8 cellular contexts compared by ENCODE assay signal in genomic region chr1:26696191-26696644, GRCh38. TPM values are rescaled to one million over a fixed set of nuclear protein-coding genes. Genes with fewer than 3 reads are reported as not detected.
DNase-seq lines count a peak whose midpoint lies in the region; ATAC-seq and TF ChIP-seq lines count a peak whose summit lies in the region.

No MANE protein-coding gene starts in this region.

- ATAC-seq in heart right ventricle: peak in 3 of 8 donors; percentile 0 to 3 (median 1)
- no peak for ATAC-seq in HG03280 (IDR thresholded peaks at IDR 0.05; ENCODE audit: unreplicated experiment)

- H3K27ac ChIP-seq in heart right ventricle (peak overlapping the region; percentile 93 to 99 (median 98)), skin epidermis (peak overlapping the region; percentile 85 to 100 (median 98))

- H3K4me1 ChIP-seq in heart right ventricle: peaks cover 17 to 73% (median 58%) of the 10 kb centered on the region in 9 donors

- no peaks in the 10 kb centered on the region for H3K27me3 ChIP-seq in heart right ventricle

- DNase-seq in NCI-H146 (lab: John Stamatoyannopoulos, UW) (peak; percentile 45), NCI-H146 treated with DMSO at 0.1 percent for 48 hours (lab: John Stamatoyannopoulos, UW; ENCODE audit: unreplicated experiment) (no peak), heart right ventricle (peak in 1 of 2 donors; percentile 46), posterior vena cava (ENCODE audit: low spot score) (no peak), GM19238 (ENCODE audit: insufficient read length, low spot score) (no peak)
- DNase-seq in activated CD4-positive, alpha-beta T cell treated with anti-CD3 and anti-CD28 coated beads, Interleukin-2, amount 10 ng/mL, durations not matched to agents 24 days and 14 days: peak; percentile 75

- intact Hi-C loops in activated CD4-positive, alpha-beta T cell treated with anti-CD3 and anti-CD28 coated beads, Interleukin-2, amount 10 ng/mL, durations not matched to agents 24 days and 14 days (cut with micrococcal nuclease): no loop called here
- intact Hi-C loops in heart right ventricle (cut with DNase I): loop anchor here in 3 of 10 donors (2.0 to 10.0 kb wide), 3 partner anchors 46 to 93 kb away; partner anchors contain the start of gene PIGV (in 1 of the 3)
- intact Hi-C loops in posterior vena cava (cut with DNase I): loop anchor here (5.0 kb wide), 2 partner anchors 76 to 91 kb away; partner anchors contain the start of gene PIGV (in 1 of the 2)

- WGBS in heart right ventricle, 2 donors: 1% methylated on average over 23 to 55 of the region's 60 CpGs

- TF ChIP-seq CTCF in heart right ventricle (IDR thresholded peaks at IDR 0.05): no peak

- H3K27ac Mint-ChIP-seq in activated CD4-positive, alpha-beta T cell treated with anti-CD3 and anti-CD28 coated beads, Interleukin-2, amount 10 ng/mL, durations not matched to agents 24 days and 14 days: no peak overlapping the region

- H3K36me3 Mint-ChIP-seq in activated CD4-positive, alpha-beta T cell treated with anti-CD3 and anti-CD28 coated beads, Interleukin-2, amount 10 ng/mL, durations not matched to agents 24 days and 14 days (ENCODE audit: low read depth): peaks cover 10% of the 10 kb centered on the region

- peaks cover 0 to 3% (median 0%) of the 10 kb centered on the region in 9 donors for H3K36me3 ChIP-seq in heart right ventricle

- H3K9me3 Mint-ChIP-seq in activated CD4-positive, alpha-beta T cell treated with anti-CD3 and anti-CD28 coated beads, Interleukin-2, amount 10 ng/mL, durations not matched to agents 24 days and 14 days: no peaks in the 10 kb centered on the region

- no peaks in the 10 kb centered on the region for H3K9me3 ChIP-seq in heart right ventricle

- H3K27me3 Mint-ChIP-seq in activated CD4-positive, alpha-beta T cell treated with anti-CD3 and anti-CD28 coated beads, Interleukin-2, amount 10 ng/mL, durations not matched to agents 24 days and 14 days: no peaks in the 10 kb centered on the region

- H3K4me1 Mint-ChIP-seq in activated CD4-positive, alpha-beta T cell treated with anti-CD3 and anti-CD28 coated beads, Interleukin-2, amount 10 ng/mL, durations not matched to agents 24 days and 14 days: peaks cover 30% of the 10 kb centered on the region

- peak overlapping the region; percentile 68 for H3K4me3 Mint-ChIP-seq in activated CD4-positive, alpha-beta T cell treated with anti-CD3 and anti-CD28 coated beads, Interleukin-2, amount 10 ng/mL, durations not matched to agents 24 days and 14 days

- H3K4me3 ChIP-seq in heart right ventricle (peak overlapping the region; percentile 72 to 96 (median 92)), skin epidermis (peak overlapping the region; percentile 85 to 96 (median 91))

RNA-seq across cellular contexts. Expression of gene ARID1A, which starts 0.4 kb away (rescaled TPM):
- total RNA-seq in activated CD4-positive, alpha-beta T cell treated with anti-CD3 and anti-CD28 coated beads, Interleukin-2, amount 10 ng/mL, durations not matched to agents 24 days and 14 days: 111 and 117 TPM in 2 replicates
- 10 to 100 TPM; 33.6 to 62.5 (median 45.7) TPM for total RNA-seq in heart right ventricle
- 10 to 100 TPM; 14.5 to 16.8 TPM for polyA plus RNA-seq in heart right ventricle
- 10 to 100 TPM; 48.1 to 48.6 TPM for total RNA-seq in posterior vena cava

Comparison
In these comparisons a context has a peak if more than half of its experiments do, and no peak if none do; other contexts are left out.
1. DNase-seq: peak in NCI-H146 (single experiment) and activated CD4-positive, alpha-beta T cell treated with anti-CD3 and anti-CD28 coated beads, Interleukin-2, amount 10 ng/mL, durations not matched to agents 24 days and 14 days (single experiment); none in NCI-H146 treated with DMSO at 0.1 percent for 48 hours (single experiment), posterior vena cava (single experiment) and GM19238 (single experiment).